ENCODE assay signal across 8 cellular contexts in genomic region chr6:122726649-122727048, GRCh38. TPM values are rescaled to one million over a fixed set of nuclear protein-coding genes. Genes with fewer than 3 reads are reported as not detected.
DNase-seq lines count a peak whose midpoint lies in the region; ATAC-seq and TF ChIP-seq lines count a peak whose summit lies in the region.

No MANE protein-coding gene starts in this region.

- no peaks in the 10 kb centered on the region for H3K36me3 Mint-ChIP-seq in CD8-positive, alpha-beta memory T cell

- intact Hi-C loops in esophagus squamous epithelium (cut with DNase I): loop anchor here (10.0 kb wide), 1 partner anchor 588 kb away; no protein-coding TSS in a partner anchor

- TF ChIP-seq CTCF in BJ (IDR thresholded peaks at IDR 0.05; ENCODE audit: insufficient read depth, low read depth, low read length) (peak; percentile 65), Peyer's patch (IDR thresholded peaks at IDR 0.05) (peak in 4 of 6 experiments; percentile 25 to 50 (median 40)), hepatocyte (IDR thresholded peaks at IDR 0.05; ENCODE audit: poor library complexity) (peak; percentile 43), esophagus squamous epithelium (IDR thresholded peaks at IDR 0.05) (peak in 2 of 6 experiments; percentile 23 to 28)

- H3K9me3 Mint-ChIP-seq in CD8-positive, alpha-beta memory T cell: no peaks in the 10 kb centered on the region

- POLR2A ChIA-PET in BJ (lab: Charles Lee): no interaction called here
- POLR2A ChIA-PET in CD8-positive, alpha-beta memory T cell (lab: Charles Lee): no interaction called here

- no peak overlapping the region for H3K4me3 Mint-ChIP-seq in CD8-positive, alpha-beta memory T cell

- no peak overlapping the region for H3K27ac ChIP-seq in GM23248
- no peak overlapping the region for H3K27ac ChIP-seq in Peyer's patch
- no peak overlapping the region for H3K27ac ChIP-seq in hepatocyte
- H3K27ac ChIP-seq in CD8-positive, alpha-beta memory T cell (ENCODE audit: low read depth, low read length): no peak overlapping the region
- H3K27ac ChIP-seq in esophagus squamous epithelium: no peak overlapping the region

- in situ Hi-C loops in GM23248 (cut with MboI): loop anchor here (10.0 kb wide), 1 partner anchor 108 kb away; no protein-coding TSS in a partner anchor

- H3K27me3 Mint-ChIP-seq in CD8-positive, alpha-beta memory T cell: peaks cover 6% of the 10 kb centered on the region in 2 donors

- H3K9me3 ChIP-seq in GM23248 (ENCODE audit: low read depth) (no peaks in the 10 kb centered on the region), Peyer's patch (no peaks in the 10 kb centered on the region), hepatocyte (ENCODE audit: low read depth) (no peaks in the 10 kb centered on the region), esophagus squamous epithelium (no peaks in the 10 kb centered on the region)
- H3K9me3 ChIP-seq in CD8-positive, alpha-beta memory T cell (ENCODE audit: low read length): no peaks in the 10 kb centered on the region

- H3K9ac ChIP-seq in GM23248: no peak overlapping the region

- no peaks in the 10 kb centered on the region for H3K4me1 Mint-ChIP-seq in CD8-positive, alpha-beta memory T cell

- no peak for TF ChIP-seq POLR2A in Peyer's patch (IDR thresholded peaks at IDR 0.05)
- TF ChIP-seq POLR2A in esophagus squamous epithelium (IDR thresholded peaks at IDR 0.05): no peak
- TF ChIP-seq POLR2A in GM18505 (IDR thresholded peaks at IDR 0.05; ENCODE audit: borderline replicate concordance, extremely low read depth, insufficient read depth, insufficient read length): no peak

- no peaks in the 10 kb centered on the region for H4K20me1 ChIP-seq in GM23248 (ENCODE audit: insufficient read depth)
- no peaks in the 10 kb centered on the region for H4K20me1 ChIP-seq in hepatocyte (ENCODE audit: insufficient read depth, poor library complexity, severe bottlenecking)

- H3K79me2 ChIP-seq in GM23248 (ENCODE audit: insufficient read depth) (no peaks in the 10 kb centered on the region), hepatocyte (no peaks in the 10 kb centered on the region)

- 46 to 57% methylated on average over 2 of the region's 2 CpGs for WGBS in GM23248 (ENCODE audit: low coverage in 1 of 2, low lambda C conversion rate in 2 of 2, missing lambda C conversion rate in 2 of 2), 2 experiments
- 46% methylated on average over 2 of the region's 2 CpGs for WGBS in hepatocyte (ENCODE audit: low lambda C conversion rate, missing lambda C conversion rate)
- WGBS in esophagus squamous epithelium, 2 donors: 26 to 34% methylated on average over 2 of the region's 2 CpGs

- CTCF ChIA-PET in BJ (lab: Yijun Ruan, JAX): interaction anchor here (0.7 to 8.0 kb wide), 8 partner anchors 9 to 124 kb away, joined by 3 to 119 read pairs (median 4); partner anchors contain the start of gene PKIB
- CTCF ChIA-PET in CD8-positive, alpha-beta memory T cell (lab: Charles Lee): no interaction called here

- DNase-seq in BJ (ENCODE audit: low read depth): no peak
- DNase-seq in GM23248: peak; percentile 52
- no peak for DNase-seq in Peyer's patch
- peak; percentile 29 for DNase-seq in hepatocyte (ENCODE audit: low spot score)
- no peak for DNase-seq in activated CD4-positive, CD25-positive, alpha-beta regulatory T cell treated with anti-CD3 and anti-CD28 coated beads, Interleukin-2, amount 50 U/mL, for 72 hours
- DNase-seq in CD8-positive, alpha-beta memory T cell: no peak
- no peak for DNase-seq in esophagus squamous epithelium (lab: John Stamatoyannopoulos, UW)

- H3K9me2 ChIP-seq in GM23248 (ENCODE audit: insufficient read depth) (no peaks in the 10 kb centered on the region), hepatocyte (replicated peaks; ENCODE audit: insufficient read depth) (no peaks in the 10 kb centered on the region)

- H3F3A ChIP-seq in GM23248 (ENCODE audit: insufficient read depth): no peaks in the 10 kb centered on the region

- H3K4me2 ChIP-seq in GM23248 (ENCODE audit: unreplicated experiment): no peak overlapping the region
- H3K4me2 ChIP-seq in hepatocyte: no peak overlapping the region

- ATAC-seq in GM18505 (IDR thresholded peaks at IDR 0.05; ENCODE audit: unreplicated experiment): no peak

- no peaks in the 10 kb centered on the region for H3K36me3 ChIP-seq in BJ (ENCODE audit: control insufficient read depth, insufficient read depth, low read length)
- no peaks in the 10 kb centered on the region for H3K36me3 ChIP-seq in GM23248 (ENCODE audit: low read depth)
- no peaks in the 10 kb centered on the region for H3K36me3 ChIP-seq in Peyer's patch
- no peaks in the 10 kb centered on the region for H3K36me3 ChIP-seq in hepatocyte (replicated peaks; ENCODE audit: insufficient read depth, low read depth)
- no peaks in the 10 kb centered on the region for H3K36me3 ChIP-seq in CD8-positive, alpha-beta memory T cell (ENCODE audit: insufficient read depth, low read length)
- H3K36me3 ChIP-seq in esophagus squamous epithelium: no peaks in the 10 kb centered on the region

- H3K27me3 ChIP-seq in BJ (ENCODE audit: control insufficient read depth, insufficient read depth, low read length) (no peaks in the 10 kb centered on the region), GM23248 (replicated peaks; ENCODE audit: insufficient read depth) (no peaks in the 10 kb centered on the region), Peyer's patch (no peaks in the 10 kb centered on the region), hepatocyte (no peaks in the 10 kb centered on the region), esophagus squamous epithelium (no peaks in the 10 kb centered on the region)
- no peaks in the 10 kb centered on the region for H3K27me3 ChIP-seq in CD8-positive, alpha-beta memory T cell (ENCODE audit: insufficient read depth, low read length, poor library complexity, severe bottlenecking)

- no peaks in the 10 kb centered on the region for H3K4me1 ChIP-seq in GM23248 (ENCODE audit: insufficient read depth)
- H3K4me1 ChIP-seq in Peyer's patch: no peaks in the 10 kb centered on the region
- H3K4me1 ChIP-seq in hepatocyte (ENCODE audit: insufficient read depth): no peaks in the 10 kb centered on the region
- H3K4me1 ChIP-seq in CD8-positive, alpha-beta memory T cell (ENCODE audit: insufficient read depth, low read length): no peaks in the 10 kb centered on the region
- no peaks in the 10 kb centered on the region for H3K4me1 ChIP-seq in esophagus squamous epithelium

- no peak overlapping the region for H3K27ac Mint-ChIP-seq in CD8-positive, alpha-beta memory T cell

- H2AFZ ChIP-seq in GM23248: no peak overlapping the region
- no peak overlapping the region for H2AFZ ChIP-seq in hepatocyte

- H3K4me3 ChIP-seq in BJ (ENCODE audit: low read depth, low read length) (no peak overlapping the region), GM23248 (no peak overlapping the region), Peyer's patch (no peak overlapping the region), hepatocyte (no peak overlapping the region), esophagus squamous epithelium (no peak overlapping the region)
- H3K4me3 ChIP-seq in CD8-positive, alpha-beta memory T cell (ENCODE audit: low read length): no peak overlapping the region

RNA-seq across cellular contexts. Expression of gene FABP7, which starts 52.9 kb away (rescaled TPM):
- polyA plus RNA-seq in BJ (2011; rRNA removed): not detected in 2 replicates
- polyA minus RNA-seq in BJ (2011; rRNA and poly(A)+ RNA removed): not detected in 2 replicates
- total RNA-seq in GM23248 (2014; rRNA removed; shearing (Covaris generic)): not detected in 2 replicates
- polyA plus RNA-seq in GM23248 (2016; fragmentation: Nextera tagmentation; extraction: Ambion mirVana): not detected in 2 replicates
- total RNA-seq in Peyer's patch: not detected
- total RNA-seq in hepatocyte: 0.24 and 0.60 TPM in 2 replicates
- polyA plus RNA-seq in hepatocyte: 0.96 TPM in 1 of 2 replicates, not detected in the other
- not detected for total RNA-seq in CD8-positive, alpha-beta memory T cell
- not detected for polyA plus RNA-seq in CD8-positive, alpha-beta memory T cell
- not detected for total RNA-seq in esophagus squamous epithelium

Comparison
In these comparisons a context has a peak if more than half of its experiments do, and no peak if none do; other contexts are left out.
1. DNase-seq: peak in GM23248 (single experiment) and hepatocyte (single experiment); none in BJ (single experiment), Peyer's patch (0 of 3), activated CD4-positive, CD25-positive, alpha-beta regulatory T cell treated with anti-CD3 and anti-CD28 coated beads, Interleukin-2, amount 50 U/mL, for 72 hours (single experiment), CD8-positive, alpha-beta memory T cell (0 of 5) and esophagus squamous epithelium (single experiment).